8 cellular contexts compared by ENCODE assay signal in genomic region chr20:3686867-3687321, GRCh38. TPM values are rescaled to one million over a fixed set of nuclear protein-coding genes. Genes with fewer than 3 reads are reported as not detected.
DNase-seq lines count a peak whose midpoint lies in the region; ATAC-seq, FAIRE-seq and TF ChIP-seq lines count a peak whose summit lies in the region.

No MANE protein-coding gene starts in this region.

- H2BK5ac ChIP-seq in trophoblast cell (ENCODE audit: low read depth, low read length, poor library complexity), result no peak overlapping the region

- H3K9me3 ChIP-seq in kidney (ENCODE audit: control insufficient read depth in 1 of 2, low read length in 2 of 2) (no peaks in the 10 kb centered on the region), subcutaneous abdominal adipose tissue (ENCODE audit: control insufficient read depth in 5 of 5, low read length in 5 of 5) (no peaks in the 10 kb centered on the region), trophoblast cell (ENCODE audit: insufficient read depth, low read depth, low read length) (no peaks in the 10 kb centered on the region)

- in situ Hi-C loops in brain microvascular endothelial cell (cut with HindIII; ENCODE audit: low pct_ligation_motif_present, low sequenced_read_pairs), result no loop called here

- no peaks in the 10 kb centered on the region for H3K79me1 ChIP-seq in trophoblast cell (ENCODE audit: low read length)

- H3K27me3 ChIP-seq in brain microvascular endothelial cell (replicated peaks) (peaks cover 5% of the 10 kb centered on the region), subcutaneous abdominal adipose tissue (ENCODE audit: control insufficient read depth in 5 of 5, insufficient read depth in 4 of 5, low read length in 5 of 5) (peaks cover 3 to 5% (median 4%) of the 10 kb centered on the region in 5 donors), trophoblast cell (ENCODE audit: insufficient read depth, low read length) (no peaks in the 10 kb centered on the region)

- H3K18ac ChIP-seq in trophoblast cell (ENCODE audit: low read length), result no peak overlapping the region

- no peak overlapping the region for H3K14ac ChIP-seq in trophoblast cell (ENCODE audit: low read length)

- no peak overlapping the region for H2BK12ac ChIP-seq in trophoblast cell (ENCODE audit: low read length)

- intact Hi-C loops in kidney (cut with DNase I), result no loop called here

- no peak overlapping the region for H2AFZ ChIP-seq in trophoblast cell (ENCODE audit: insufficient read depth, low read length, poor library complexity)

- ATAC-seq in GM21619 (IDR thresholded peaks at IDR 0.05; ENCODE audit: unreplicated experiment) (no peak), HG03520 (IDR thresholded peaks at IDR 0.05; ENCODE audit: unreplicated experiment) (no peak)

- H3K23ac ChIP-seq in trophoblast cell (ENCODE audit: low read length), result no peak overlapping the region

- no peaks in the 10 kb centered on the region for H3K36me3 ChIP-seq in brain microvascular endothelial cell (replicated peaks)
- no peaks in the 10 kb centered on the region for H3K36me3 ChIP-seq in kidney (ENCODE audit: control insufficient read depth in 1 of 2, insufficient read depth in 2 of 2, low read length in 2 of 2)
- peaks cover 0 to 26% (median 0%) of the 10 kb centered on the region in 5 donors for H3K36me3 ChIP-seq in subcutaneous abdominal adipose tissue (ENCODE audit: control insufficient read depth in 5 of 5, insufficient read depth in 5 of 5, low read length in 5 of 5)
- H3K36me3 ChIP-seq in trophoblast cell (ENCODE audit: control insufficient read depth in 1 of 2, insufficient read depth in 2 of 2, low read length in 2 of 2), result no peaks in the 10 kb centered on the region

- no peak for FAIRE-seq in kidney (lab: Jason Lieb, UNC)

- no peak overlapping the region for H4K91ac ChIP-seq in trophoblast cell (ENCODE audit: low read depth, low read length)

- DNase-seq in HK-2 (ENCODE audit: unreplicated experiment), result peak; percentile 38
- DNase-seq in brain microvascular endothelial cell, result peak; percentile 56
- DNase-seq in kidney, result peak; percentile 89
- no peak for DNase-seq in trophoblast cell
- DNase-seq in stimulated activated CD4-positive, alpha-beta T cell treated with anti-CD3 and anti-CD28 coated beads, Interleukin-2, amount 100 ng/mL, for 24 hours, result no peak

- H3K27ac ChIP-seq in brain microvascular endothelial cell, result no peak overlapping the region
- peak overlapping the region in 1 of 2 donors; percentile 0 for H3K27ac ChIP-seq in kidney (ENCODE audit: low read depth in 2 of 2, low read length in 2 of 2)
- peak overlapping the region; percentile 84 for H3K27ac ChIP-seq in subcutaneous abdominal adipose tissue (ENCODE audit: low read depth, low read length)
- H3K27ac ChIP-seq in trophoblast cell (ENCODE audit: low read depth, low read length), result no peak overlapping the region

- H3K9ac ChIP-seq in kidney (ENCODE audit: low read length in 2 of 2), result no peak overlapping the region
- peak overlapping the region in 1 of 5 donors; percentile 9 for H3K9ac ChIP-seq in subcutaneous abdominal adipose tissue (ENCODE audit: low read length in 5 of 5)
- H3K9ac ChIP-seq in trophoblast cell (ENCODE audit: low read length), result no peak overlapping the region

- H3K4me2 ChIP-seq in trophoblast cell (ENCODE audit: low read length), result no peak overlapping the region

- WGBS in trophoblast cell (ENCODE audit: extremely low coverage, insufficient coverage, insufficient read length), result no CpG with 5 or more reads among the region's 9 CpGs

- no peaks in the 10 kb centered on the region for H3K79me2 ChIP-seq in trophoblast cell (ENCODE audit: control insufficient read depth, insufficient read depth, low read length, poor library complexity)

- no peak overlapping the region for H2AK5ac ChIP-seq in trophoblast cell (ENCODE audit: low read length)

- H2BK120ac ChIP-seq in trophoblast cell (ENCODE audit: insufficient read depth, low read length, poor library complexity), result no peak overlapping the region

- TF ChIP-seq CTCF in brain microvascular endothelial cell (IDR thresholded peaks at IDR 0.05; ENCODE audit: low read depth, low read length, missing control alignments) (peak; percentile 41), kidney (IDR thresholded peaks at IDR 0.05; ENCODE audit: borderline replicate concordance, extremely low read depth, insufficient read depth) (no peak)

- no peak overlapping the region for H3K4me3 ChIP-seq in brain microvascular endothelial cell (ENCODE audit: low read depth, low read length)
- no peak overlapping the region for H3K4me3 ChIP-seq in kidney (ENCODE audit: low read length in 2 of 2)
- H3K4me3 ChIP-seq in subcutaneous abdominal adipose tissue (ENCODE audit: low read depth in 1 of 5, low read length in 5 of 5), result peak overlapping the region in 3 of 5 donors; percentile 27 to 45 (median 27)
- H3K4me3 ChIP-seq in trophoblast cell (ENCODE audit: low read depth, low read length), result no peak overlapping the region

- no peak overlapping the region for H4K8ac ChIP-seq in trophoblast cell (ENCODE audit: low read depth, low read length)

- H3K4me1 ChIP-seq in kidney (ENCODE audit: control insufficient read depth in 1 of 2, insufficient read depth in 1 of 2, low read depth in 1 of 2, low read length in 2 of 2), result peaks cover 0 to 3% of the 10 kb centered on the region in 2 donors
- peaks cover 4 to 24% (median 23%) of the 10 kb centered on the region in 5 donors for H3K4me1 ChIP-seq in subcutaneous abdominal adipose tissue (ENCODE audit: control insufficient read depth in 5 of 5, insufficient read depth in 5 of 5, low read length in 5 of 5)
- no peaks in the 10 kb centered on the region for H3K4me1 ChIP-seq in trophoblast cell (ENCODE audit: control insufficient read depth in 1 of 2, insufficient read depth in 2 of 2, low read length in 2 of 2)

- no peak overlapping the region for H3K4ac ChIP-seq in trophoblast cell (ENCODE audit: low read depth, low read length)

- H4K12ac ChIP-seq in trophoblast cell (ENCODE audit: low read depth, low read length), result no peak overlapping the region

RNA-seq across cellular contexts. Expression of gene ADAM33, which starts 5.1 kb away (rescaled TPM):
- total RNA-seq in kidney, result 4.3 TPM
- polyA plus RNA-seq in kidney (ENCODE audit: insufficient read depth, low read depth, low replicate concordance), result 4.1 TPM
- polyA plus RNA-seq in trophoblast cell (2013), result 10.1 and 10.4 TPM in 2 replicates

RNA-seq across cellular contexts. Expression of gene GFRA4, which starts 23.7 kb away (rescaled TPM):
- not detected for total RNA-seq in kidney
- polyA plus RNA-seq in kidney (ENCODE audit: insufficient read depth, low read depth, low replicate concordance), result 0.56 TPM
- polyA plus RNA-seq in trophoblast cell (2013), result not detected in 2 replicates

RNA-seq across cellular contexts. Expression of gene SIGLEC1, which starts 25.5 kb away (rescaled TPM):
- 20.2 TPM for total RNA-seq in kidney
- 2.4 TPM for polyA plus RNA-seq in kidney (ENCODE audit: insufficient read depth, low read depth, low replicate concordance)
- polyA plus RNA-seq in trophoblast cell (2013), result 0.01 TPM in 2 replicates

RNA-seq across cellular contexts. Expression of gene HSPA12B, which starts 45.6 kb away (rescaled TPM):
- total RNA-seq in kidney, result 18.9 TPM
- 8.7 TPM for polyA plus RNA-seq in kidney (ENCODE audit: insufficient read depth, low read depth, low replicate concordance)
- polyA plus RNA-seq in trophoblast cell (2013), result 0.01 and 0.03 TPM in 2 replicates

Comparison
In these comparisons a context has a peak if more than half of its experiments do, and no peak if none do; other contexts are left out.
1. DNase-seq: peak in HK-2 (single experiment), brain microvascular endothelial cell (single experiment) and kidney (single experiment); none in trophoblast cell (0 of 2) and stimulated activated CD4-positive, alpha-beta T cell treated with anti-CD3 and anti-CD28 coated beads, Interleukin-2, amount 100 ng/mL, for 24 hours (0 of 2).
2. H3K4me3 ChIP-seq: peak in subcutaneous abdominal adipose tissue (3 of 5); none in brain microvascular endothelial cell (single experiment), kidney (0 of 2) and trophoblast cell (single experiment).